In the genomic region with DNA sequence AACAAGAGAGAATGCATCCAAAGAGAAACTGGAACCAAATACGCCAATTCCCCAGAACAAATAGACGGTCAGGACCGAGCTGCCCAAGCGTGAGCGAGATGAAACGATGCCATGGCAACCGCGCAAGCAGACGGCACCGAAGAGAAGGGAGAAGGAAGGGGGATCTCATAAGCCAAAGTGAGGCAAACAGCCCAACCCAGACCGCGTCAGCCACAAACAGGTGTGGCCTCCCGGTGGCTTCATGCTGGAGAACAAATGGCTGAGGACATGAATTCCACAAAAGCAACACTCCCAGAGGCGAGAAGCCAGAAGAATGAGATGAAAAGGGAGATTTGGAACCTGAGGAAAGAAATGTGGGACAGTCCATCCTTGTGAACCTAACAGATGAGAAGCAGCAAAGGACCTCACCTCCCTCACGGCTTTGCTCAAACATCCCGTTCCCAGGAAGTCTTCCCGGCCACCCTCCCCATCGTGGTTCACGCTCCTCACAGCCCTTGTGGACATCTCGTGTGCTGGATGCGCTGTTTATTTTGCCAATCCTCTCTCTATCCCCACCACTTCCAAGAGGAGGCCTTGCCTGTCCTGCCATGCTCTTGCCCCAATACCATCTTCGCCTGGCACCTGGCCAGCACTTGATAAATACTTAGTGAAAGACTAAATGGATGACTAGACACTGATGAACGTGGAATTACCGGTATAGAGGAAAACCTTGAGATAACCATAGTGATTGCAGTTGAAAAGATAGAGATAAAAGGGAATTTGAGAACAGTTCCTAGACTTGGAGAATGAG, we compare ENCODE assay signal across 10 cellular contexts.
DNase-seq lines count a peak whose midpoint lies in the region; ATAC-seq and TF ChIP-seq lines count a peak whose summit lies in the region.
"Had no signal": no experiment of that assay in that cellular context is flagged by ENCODE, and none has a peak within 500 bp of the region (broad histone marks: within the 10 kb centered on the region; RNA-seq: fewer than 3 reads in every experiment).

No MANE protein-coding gene starts in this region.

- H3K9me3 ChIP-seq in sigmoid colon = no peaks in the 10 kb centered on the region
- no peaks in the 10 kb centered on the region for H3K9me3 ChIP-seq in upper lobe of left lung

- H3K9me3 Mint-ChIP-seq in activated CD4-positive, alpha-beta T cell treated with anti-CD3 and anti-CD28 coated beads for 36 hours (ENCODE audit: low read depth) = no peaks in the 10 kb centered on the region
- no peaks in the 10 kb centered on the region for H3K9me3 Mint-ChIP-seq in HFFc6

- TF ChIP-seq CTCF in sigmoid colon (IDR thresholded peaks at IDR 0.05) (no peak), HFFc6 (IDR thresholded peaks at IDR 0.05) (no peak), upper lobe of left lung (IDR thresholded peaks at IDR 0.05) (no peak)

- H3K36me3 ChIP-seq in sigmoid colon (no peaks in the 10 kb centered on the region), upper lobe of left lung (no peaks in the 10 kb centered on the region)

- intact Hi-C loops in activated CD4-positive, alpha-beta T cell treated with anti-CD3 and anti-CD28 coated beads for 36 hours (cut with DNase I, micrococcal nuclease) = no loop called here
- intact Hi-C loops in sigmoid colon (cut with DNase I) = no loop called here

- DNase-seq in activated CD4-positive, alpha-beta T cell treated with anti-CD3 and anti-CD28 coated beads for 36 hours = peak; percentile 16
- no peak for DNase-seq in activated CD4-positive, alpha-beta T cell treated with anti-CD3 and anti-CD28 coated beads for 4 hours
- DNase-seq in NCI-H345 treated with DMSO at 0.1 percent for 48 hours (lab: John Stamatoyannopoulos, UW; ENCODE audit: unreplicated experiment) = peak; percentile 43
- DNase-seq in ecto neural progenitor cell (ENCODE audit: low spot score) = peak; percentile 48
- peak; percentile 56 for DNase-seq in sigmoid colon
- DNase-seq in HFFc6 = no peak
- no peak for DNase-seq in HPDE6-E6E7 (ENCODE audit: extremely low spot score)
- no peak for DNase-seq in upper lobe of left lung

- no peaks in the 10 kb centered on the region for H3K36me3 Mint-ChIP-seq in activated CD4-positive, alpha-beta T cell treated with anti-CD3 and anti-CD28 coated beads for 36 hours (ENCODE audit: low read depth)
- H3K36me3 Mint-ChIP-seq in HFFc6 (ENCODE audit: low read depth) = no peaks in the 10 kb centered on the region

- TF ChIP-seq POLR2A in sigmoid colon (IDR thresholded peaks at IDR 0.05) (no peak), upper lobe of left lung (IDR thresholded peaks at IDR 0.05) (no peak)

- 29 to 51% methylated on average over 24 of the region's 24 CpGs for WGBS in sigmoid colon, 2 donors
- WGBS in upper lobe of left lung, 2 donors = 46 to 51% methylated on average over 24 of the region's 24 CpGs

- H3K27me3 Mint-ChIP-seq in activated CD4-positive, alpha-beta T cell treated with anti-CD3 and anti-CD28 coated beads for 36 hours = peaks cover 17% of the 10 kb centered on the region
- peaks cover 42% of the 10 kb centered on the region for H3K27me3 Mint-ChIP-seq in HFFc6 (ENCODE audit: insufficient read depth)

- peaks cover 0 to 46% (median 6%) of the 10 kb centered on the region in 3 donors for H3K27me3 ChIP-seq in sigmoid colon
- peaks cover 0 to 2% (median 0%) of the 10 kb centered on the region in 4 donors for H3K27me3 ChIP-seq in upper lobe of left lung

- POLR2A ChIA-PET in activated CD4-positive, alpha-beta T cell treated with anti-CD3 and anti-CD28 coated beads for 36 hours (lab: Charles Lee) = no interaction called here

- CTCF ChIA-PET in activated CD4-positive, alpha-beta T cell treated with anti-CD3 and anti-CD28 coated beads for 36 hours (lab: Charles Lee) = no interaction called here

- H3K27ac Mint-ChIP-seq in activated CD4-positive, alpha-beta T cell treated with anti-CD3 and anti-CD28 coated beads for 36 hours = no peak overlapping the region
- no peak overlapping the region for H3K27ac Mint-ChIP-seq in HFFc6
- H3K27ac Mint-ChIP-seq: B cell, memory B cell had no signal

- ATAC-seq in activated CD4-positive, alpha-beta T cell treated with anti-CD3 and anti-CD28 coated beads for 36 hours = no peak
- no peak for ATAC-seq in upper lobe of left lung (ENCODE audit: low FRiP score in 2 of 2)

- TF ChIP-seq EP300 in sigmoid colon (IDR thresholded peaks at IDR 0.05) (no peak), upper lobe of left lung (IDR thresholded peaks at IDR 0.05) (no peak)

- H3K4me1 ChIP-seq in sigmoid colon = no peaks in the 10 kb centered on the region
- H3K4me1 ChIP-seq in upper lobe of left lung = peaks cover 0 to 6% (median 0%) of the 10 kb centered on the region in 4 donors

- no peaks in the 10 kb centered on the region for H3K4me1 Mint-ChIP-seq in activated CD4-positive, alpha-beta T cell treated with anti-CD3 and anti-CD28 coated beads for 36 hours
- no peaks in the 10 kb centered on the region for H3K4me1 Mint-ChIP-seq in HFFc6 (ENCODE audit: low read depth)
- H3K4me1 Mint-ChIP-seq: B cell, memory B cell had no signal

- no peak overlapping the region for H3K27ac ChIP-seq in sigmoid colon
- H3K27ac ChIP-seq in upper lobe of left lung = no peak overlapping the region

- no peak overlapping the region for H3K4me3 ChIP-seq in sigmoid colon
- no peak overlapping the region for H3K4me3 ChIP-seq in upper lobe of left lung

- H3K4me3 Mint-ChIP-seq in activated CD4-positive, alpha-beta T cell treated with anti-CD3 and anti-CD28 coated beads for 36 hours = no peak overlapping the region
- H3K4me3 Mint-ChIP-seq in HFFc6 = no peak overlapping the region
- H3K4me3 Mint-ChIP-seq: B cell, memory B cell had no signal

Comparison
In these comparisons a context has a peak if more than half of its experiments do, and no peak if none do; other contexts are left out.
1. DNase-seq: peak in activated CD4-positive, alpha-beta T cell treated with anti-CD3 and anti-CD28 coated beads for 36 hours (single experiment), NCI-H345 treated with DMSO at 0.1 percent for 48 hours (single experiment), ecto neural progenitor cell (single experiment) and sigmoid colon (single experiment); none in activated CD4-positive, alpha-beta T cell treated with anti-CD3 and anti-CD28 coated beads for 4 hours (0 of 2), HFFc6 (single experiment), HPDE6-E6E7 (single experiment) and upper lobe of left lung (0 of 2).